Comparison of ENCODE assay signal across 15 cellular contexts in the genomic region with DNA sequence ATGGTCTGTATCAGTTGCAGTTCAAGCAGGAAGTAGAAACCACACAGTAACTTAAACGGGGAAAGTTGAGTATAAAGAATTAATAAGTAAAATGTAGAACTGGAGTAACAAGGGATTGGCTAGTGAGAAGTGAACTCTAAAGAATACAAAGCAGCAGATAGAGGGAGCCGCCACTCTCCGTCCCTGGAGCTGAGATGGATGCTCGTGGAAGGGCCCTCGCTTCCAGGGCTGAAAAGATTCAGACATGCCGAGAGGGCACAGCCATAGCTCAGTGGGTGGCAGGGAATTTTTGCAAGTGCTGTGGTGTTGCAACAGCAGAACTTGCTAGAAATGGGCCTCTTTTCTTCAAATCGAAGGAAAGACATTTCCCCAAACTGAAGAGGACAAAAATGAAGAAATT.
DNase-seq lines count a peak whose midpoint lies in the region; ATAC-seq and TF ChIP-seq lines count a peak whose summit lies in the region.
"Had no signal": no experiment of that assay in that cellular context is flagged by ENCODE, and none has a peak within 500 bp of the region (broad histone marks: within the 10 kb centered on the region; RNA-seq: fewer than 3 reads in every experiment).

No MANE protein-coding gene starts in this region.

- H3K27me3 ChIP-seq in H7 (ENCODE audit: control insufficient read depth, insufficient read depth, low read length) (no peaks in the 10 kb centered on the region), SJSA1 (replicated peaks) (no peaks in the 10 kb centered on the region), gastroesophageal sphincter (no peaks in the 10 kb centered on the region), smooth muscle cell (ENCODE audit: low read depth) (no peaks in the 10 kb centered on the region)
- H3K27me3 ChIP-seq: pancreas had no signal

- ATAC-seq in gastroesophageal sphincter (no peak), GM18868 (IDR thresholded peaks at IDR 0.05; ENCODE audit: unreplicated experiment) (no peak), GM21447 (IDR thresholded peaks at IDR 0.05; ENCODE audit: unreplicated experiment) (no peak)
- ATAC-seq: stimulated activated naive CD8-positive, alpha-beta T cell treated with anti-CD3 and anti-CD28 coated beads, Interleukin-15, Interleukin-2, amounts not matched to agents 100 U/mL and 50 U/mL, for 24 hours had no signal

- peak overlapping the region; percentile 86 for H3K9ac ChIP-seq in smooth muscle cell (ENCODE audit: low read depth)

- peak overlapping the region; percentile 80 for H3K27ac ChIP-seq in SJSA1
- H3K27ac ChIP-seq in gastroesophageal sphincter: peak overlapping the region; percentile 42 to 81 (median 56)
- H3K27ac ChIP-seq in smooth muscle cell (ENCODE audit: low read depth): peak overlapping the region; percentile 98

- 61 to 73% methylated on average over 5 to 7 of the region's 7 CpGs for WGBS in gastroesophageal sphincter (ENCODE audit: low coverage in 1 of 2), 2 donors
- WGBS in smooth muscle cell (ENCODE audit: low lambda C conversion rate): 20% methylated on average over 7 of the region's 7 CpGs

- no peak for TF ChIP-seq EP300 in gastroesophageal sphincter (IDR thresholded peaks at IDR 0.05)

- no peaks in the 10 kb centered on the region for H3K9me3 ChIP-seq in SJSA1 (replicated peaks)
- H3K9me3 ChIP-seq in gastroesophageal sphincter: no peaks in the 10 kb centered on the region
- no peaks in the 10 kb centered on the region for H3K9me3 ChIP-seq in smooth muscle cell (replicated peaks; ENCODE audit: low read depth)
- H3K9me3 ChIP-seq: pancreas had no signal

- no peaks in the 10 kb centered on the region for H4K20me1 ChIP-seq in smooth muscle cell (ENCODE audit: low read depth)

- no peaks in the 10 kb centered on the region for H3K79me2 ChIP-seq in smooth muscle cell (ENCODE audit: low read depth)

- TF ChIP-seq POLR2A in gastroesophageal sphincter (IDR thresholded peaks at IDR 0.05): no peak

- DNase-seq in H7 (peak; percentile 55), SJSA1 (ENCODE audit: low read depth in 1 of 2, low spot score in 2 of 2) (peak; percentile 59 to 60), smooth muscle cell (lab: John Stamatoyannopoulos, UW; ENCODE audit: unreplicated experiment) (no peak), NAMALWA (ENCODE audit: low spot score) (no peak)
- DNase-seq: activated CD4-positive, alpha-beta T cell treated with anti-CD3 and anti-CD28 coated beads, Interleukin-2, amount 50 U/mL, for 4 hours; activated effector memory CD4-positive, alpha-beta T cell treated with Interleukin-2 at 50 U/mL for 16 hours; cerebellar nuclear complex; DMS79 treated with DMSO at 0.1 percent for 48 hours; NCI-H1105; pancreas; stimulated activated CD4-positive, alpha-beta T cell treated with anti-CD3 and anti-CD28 coated beads, Interleukin-2, amount 100 ng/mL, for 48 hours; stimulated activated naive CD8-positive, alpha-beta T cell treated with anti-CD3 and anti-CD28 coated beads, Interleukin-15, Interleukin-2, amounts not matched to agents 100 U/mL and 50 U/mL, for 24 hours had no signal

- H3K36me3 ChIP-seq in H7 (replicated peaks; ENCODE audit: control insufficient read depth, insufficient read depth, low read length) (no peaks in the 10 kb centered on the region; the same call in 1 of the 2 replicates), SJSA1 (no peaks in the 10 kb centered on the region), gastroesophageal sphincter (no peaks in the 10 kb centered on the region), smooth muscle cell (ENCODE audit: low read depth) (no peaks in the 10 kb centered on the region)
- H3K36me3 ChIP-seq: pancreas had no signal

- H3K4me1 ChIP-seq in SJSA1 (replicated peaks): peaks cover 64% of the 10 kb centered on the region
- H3K4me1 ChIP-seq in gastroesophageal sphincter: peaks cover 8 to 68% (median 32%) of the 10 kb centered on the region in 3 donors
- H3K4me1 ChIP-seq in smooth muscle cell (ENCODE audit: low read depth): peaks cover 35% of the 10 kb centered on the region
- H3K4me1 ChIP-seq: pancreas had no signal

- H2AFZ ChIP-seq in smooth muscle cell (ENCODE audit: low read depth): no peak overlapping the region

- peaks cover 26% of the 10 kb centered on the region for H3F3A ChIP-seq in smooth muscle cell (ENCODE audit: low read depth)

- no peak overlapping the region for H3K4me3 ChIP-seq in H7 (ENCODE audit: insufficient read depth, low read depth, low read length)
- no peak overlapping the region for H3K4me3 ChIP-seq in SJSA1
- no peak overlapping the region for H3K4me3 ChIP-seq in gastroesophageal sphincter
- no peak overlapping the region for H3K4me3 ChIP-seq in smooth muscle cell
- H3K4me3 ChIP-seq: pancreas had no signal

- H3K4me2 ChIP-seq in smooth muscle cell: peak overlapping the region; percentile 76

- TF ChIP-seq CTCF in gastroesophageal sphincter (IDR thresholded peaks at IDR 0.05) (no peak), smooth muscle cell (IDR thresholded peaks at IDR 0.05; ENCODE audit: borderline replicate concordance, insufficient read depth, poor library complexity, severe bottlenecking) (no peak)

Comparison
In these comparisons a context has a peak if more than half of its experiments do, and no peak if none do; other contexts are left out.
1. DNase-seq: peak in H7 (single experiment) and SJSA1 (2 of 2); none in smooth muscle cell (single experiment) and NAMALWA (single experiment).
2. Peak in every context shown above with its lines, with median percentiles within 50 percentile points of each other: H3K27ac ChIP-seq.